In genomic region chr3:177358968-177359600, GRCh38 we compare ENCODE assay signal across 8 cellular contexts.
DNase-seq lines count a peak whose midpoint lies in the region; ATAC-seq and TF ChIP-seq lines count a peak whose summit lies in the region.

No MANE protein-coding gene starts in this region.

- H3K36me3 Mint-ChIP-seq in activated CD4-positive, alpha-beta T cell treated with anti-CD3 and anti-CD28 coated beads for 36 hours (ENCODE audit: low read depth) = no peaks in the 10 kb centered on the region
- no peaks in the 10 kb centered on the region for H3K36me3 Mint-ChIP-seq in memory B cell
- no peaks in the 10 kb centered on the region for H3K36me3 Mint-ChIP-seq in stimulated activated naive CD8-positive, alpha-beta T cell treated with anti-CD3 and anti-CD28 coated beads, Interleukin-15, Interleukin-2, amounts not matched to agents 100 ng/mL and 50 ng/mL, for 24 hours (ENCODE audit: low read depth)

- H3K27ac ChIP-seq in DND-41 (ENCODE audit: low read length) = peak overlapping the region; percentile 98
- peak overlapping the region; percentile 84 to 91 for H3K27ac ChIP-seq in coronary artery

- H3K27me3 ChIP-seq in DND-41 (ENCODE audit: insufficient read depth, low read length, poor library complexity) = no peaks in the 10 kb centered on the region

- no peaks in the 10 kb centered on the region for H3K27me3 Mint-ChIP-seq in activated CD4-positive, alpha-beta T cell treated with anti-CD3 and anti-CD28 coated beads for 36 hours
- no peaks in the 10 kb centered on the region for H3K27me3 Mint-ChIP-seq in memory B cell
- H3K27me3 Mint-ChIP-seq in stimulated activated naive CD8-positive, alpha-beta T cell treated with anti-CD3 and anti-CD28 coated beads, Interleukin-15, Interleukin-2, amounts not matched to agents 100 ng/mL and 50 ng/mL, for 24 hours = no peaks in the 10 kb centered on the region

- peak; percentile 47 for ATAC-seq in DND-41 (ENCODE audit: insufficient read depth, low read depth)
- ATAC-seq in activated CD4-positive, alpha-beta T cell treated with anti-CD3 and anti-CD28 coated beads for 36 hours = peak; percentile 40
- ATAC-seq in memory B cell (ENCODE audit: low read depth) = peak; percentile 38
- ATAC-seq in GM21367 (IDR thresholded peaks at IDR 0.05; ENCODE audit: unreplicated experiment) = no peak

- H3K79me2 ChIP-seq in DND-41 (ENCODE audit: insufficient read depth, low read length) = no peaks in the 10 kb centered on the region

- H3K4me3 ChIP-seq in DND-41 (ENCODE audit: low read depth in 1 of 2, low read length in 2 of 2) (peak overlapping the region in 1 of 2 experiments; percentile 55; a peak in 2 of 4 replicates), HFF-Myc (replicated peaks; ENCODE audit: low read depth, low read length) (peak overlapping the region; percentile 22; the same call in 1 of the 2 replicates), coronary artery (peak overlapping the region; percentile 63)

- H3K9me3 ChIP-seq in DND-41 (ENCODE audit: insufficient read depth, low read length, severe bottlenecking) = no peaks in the 10 kb centered on the region

- intact Hi-C loops in activated CD4-positive, alpha-beta T cell treated with anti-CD3 and anti-CD28 coated beads for 36 hours (cut with DNase I, micrococcal nuclease) = loop anchor here (1.0 to 10.0 kb wide), 8 partner anchors 14 to 426 kb away; partner anchors contain the start of gene TBL1XR1 (in 1 of the 2)

- peak overlapping the region; percentile 67 for H3K4me2 ChIP-seq in DND-41 (ENCODE audit: insufficient read depth, low read length)

- CTCF ChIA-PET in activated CD4-positive, alpha-beta T cell treated with anti-CD3 and anti-CD28 coated beads for 36 hours (lab: Charles Lee) = interaction anchor here (1.2 to 2.7 kb wide), 5 partner anchors 68 to 308 kb away, joined by 3 to 11 read pairs (median 6); partner anchors contain the start of gene TBL1XR1

- H3K36me3 ChIP-seq in DND-41 (ENCODE audit: insufficient read depth, low read length) = no peaks in the 10 kb centered on the region

- peak overlapping the region; percentile 59 for H3K9ac ChIP-seq in DND-41 (ENCODE audit: low read depth, low read length)

- H4K20me1 ChIP-seq in DND-41 (ENCODE audit: insufficient read depth, low read length) = no peaks in the 10 kb centered on the region

- peak overlapping the region; percentile 92 for H3K27ac Mint-ChIP-seq in activated CD4-positive, alpha-beta T cell treated with anti-CD3 and anti-CD28 coated beads for 36 hours
- H3K27ac Mint-ChIP-seq in memory B cell = peak overlapping the region; percentile 98
- peak overlapping the region; percentile 98 for H3K27ac Mint-ChIP-seq in stimulated activated naive CD8-positive, alpha-beta T cell treated with anti-CD3 and anti-CD28 coated beads, Interleukin-15, Interleukin-2, amounts not matched to agents 100 ng/mL and 50 ng/mL, for 24 hours

- no peak for TF ChIP-seq CTCF in DND-41 (IDR thresholded peaks at IDR 0.05; ENCODE audit: borderline replicate concordance, extremely low read depth, low read length, poor library complexity, severe bottlenecking)
- no peak for TF ChIP-seq CTCF in HFF-Myc (IDR thresholded peaks at IDR 0.05; ENCODE audit: low read depth, low read length, missing control alignments)
- TF ChIP-seq CTCF in coronary artery (IDR thresholded peaks at IDR 0.05) = no peak

- peak overlapping the region; percentile 68 for H3K4me3 Mint-ChIP-seq in activated CD4-positive, alpha-beta T cell treated with anti-CD3 and anti-CD28 coated beads for 36 hours
- H3K4me3 Mint-ChIP-seq in memory B cell = peak overlapping the region; percentile 89
- peak overlapping the region; percentile 75 for H3K4me3 Mint-ChIP-seq in stimulated activated naive CD8-positive, alpha-beta T cell treated with anti-CD3 and anti-CD28 coated beads, Interleukin-15, Interleukin-2, amounts not matched to agents 100 ng/mL and 50 ng/mL, for 24 hours

- H2AFZ ChIP-seq in DND-41 (ENCODE audit: low read depth, low read length) = peak overlapping the region; percentile 73

- H3K9me3 Mint-ChIP-seq in activated CD4-positive, alpha-beta T cell treated with anti-CD3 and anti-CD28 coated beads for 36 hours (ENCODE audit: low read depth) = no peaks in the 10 kb centered on the region
- H3K9me3 Mint-ChIP-seq in memory B cell = no peaks in the 10 kb centered on the region
- no peaks in the 10 kb centered on the region for H3K9me3 Mint-ChIP-seq in stimulated activated naive CD8-positive, alpha-beta T cell treated with anti-CD3 and anti-CD28 coated beads, Interleukin-15, Interleukin-2, amounts not matched to agents 100 ng/mL and 50 ng/mL, for 24 hours

- H3K4me1 ChIP-seq in DND-41 (ENCODE audit: insufficient read depth, low read length) = peaks cover 45% of the 10 kb centered on the region

- no peak for DNase-seq in DND-41
- DNase-seq in HFF-Myc (ENCODE audit: extremely low read depth, low read depth) = no peak
- DNase-seq in NCI-H1694 (lab: John Stamatoyannopoulos, UW) = peak; percentile 43
- DNase-seq in activated CD4-positive, alpha-beta T cell treated with anti-CD3 and anti-CD28 coated beads for 36 hours = peak; percentile 68
- DNase-seq in coronary artery (ENCODE audit: low spot score) = peak; percentile 83
- DNase-seq in memory B cell (ENCODE audit: low spot score in 2 of 2) = peak in 1 of 2 donors; percentile 35

- peaks cover 56% of the 10 kb centered on the region for H3K4me1 Mint-ChIP-seq in activated CD4-positive, alpha-beta T cell treated with anti-CD3 and anti-CD28 coated beads for 36 hours
- H3K4me1 Mint-ChIP-seq in memory B cell = peaks cover 33% of the 10 kb centered on the region
- peaks cover 72% of the 10 kb centered on the region for H3K4me1 Mint-ChIP-seq in stimulated activated naive CD8-positive, alpha-beta T cell treated with anti-CD3 and anti-CD28 coated beads, Interleukin-15, Interleukin-2, amounts not matched to agents 100 ng/mL and 50 ng/mL, for 24 hours (ENCODE audit: low read depth)

- POLR2A ChIA-PET in activated CD4-positive, alpha-beta T cell treated with anti-CD3 and anti-CD28 coated beads for 36 hours (lab: Charles Lee) = interaction anchor here (0.7 to 2.9 kb wide), 10 partner anchors 13 to 643 kb away, joined by 3 to 15 read pairs (median 5); partner anchors contain the start of gene TBL1XR1

Comparison
In these comparisons a context has a peak if more than half of its experiments do, and no peak if none do; other contexts are left out.
1. DNase-seq: peak in NCI-H1694 (single experiment), activated CD4-positive, alpha-beta T cell treated with anti-CD3 and anti-CD28 coated beads for 36 hours (single experiment) and coronary artery (single experiment); none in DND-41 (single experiment) and HFF-Myc (single experiment).
2. Peak in every context shown above with its lines, with median percentiles within 50 percentile points of each other: H3K27ac Mint-ChIP-seq and H3K4me3 Mint-ChIP-seq.